ENCODE assay signal across 8 cellular contexts in genomic region chr1:160607051-160608032, GRCh38. TPM values are rescaled to one million over a fixed set of nuclear protein-coding genes. Genes with fewer than 3 reads are reported as not detected.
DNase-seq lines count a peak whose midpoint lies in the region; ATAC-seq, FAIRE-seq and TF ChIP-seq lines count a peak whose summit lies in the region.

No MANE protein-coding gene starts in this region.

- H3K27me3 Mint-ChIP-seq in activated CD8-positive, alpha-beta memory T cell treated with anti-CD3 and anti-CD28 coated beads, Interleukin-2, amount 10 ng/mL, durations not matched to agents 7 days and 5 days = no peaks in the 10 kb centered on the region
- H3K27me3 Mint-ChIP-seq in activated naive CD8-positive, alpha-beta T cell treated with anti-CD3 and anti-CD28 coated beads, Interleukin-2, amount 10 ng/mL, durations not matched to agents 7 days and 5 days = no peaks in the 10 kb centered on the region

- H3K27ac Mint-ChIP-seq in activated CD8-positive, alpha-beta memory T cell treated with anti-CD3 and anti-CD28 coated beads, Interleukin-2, amount 10 ng/mL, durations not matched to agents 7 days and 5 days = peak overlapping the region; percentile 85
- H3K27ac Mint-ChIP-seq in activated naive CD8-positive, alpha-beta T cell treated with anti-CD3 and anti-CD28 coated beads, Interleukin-2, amount 10 ng/mL, durations not matched to agents 7 days and 5 days = peak overlapping the region; percentile 84

- peaks cover 0 to 20% (median 0%) of the 10 kb centered on the region in 12 donors for H3K4me1 ChIP-seq in heart left ventricle

- no peak for TF ChIP-seq POLR2A in H54 (IDR thresholded peaks at IDR 0.05; ENCODE audit: low read depth, low read length)
- TF ChIP-seq POLR2A in heart left ventricle (IDR thresholded peaks at IDR 0.05) = no peak

- H3K9me3 ChIP-seq in heart left ventricle = peaks cover 0 to 21% (median 2%) of the 10 kb centered on the region in 12 donors

- CTCF ChIA-PET in activated CD8-positive, alpha-beta memory T cell treated with anti-CD3 and anti-CD28 coated beads, Interleukin-2, amount 10 ng/mL, durations not matched to agents 7 days and 5 days (lab: Charles Lee) = interaction anchor here (0.5 to 17.2 kb wide), 39 partner anchors 10 to 350 kb away, joined by 3 to 337 read pairs (median 3); partner anchors contain the start of gene CD84

- no peak overlapping the region for H3K27ac ChIP-seq in heart left ventricle

- 43 to 48% (median 46%) methylated on average over 4 of the region's 4 CpGs for WGBS in heart left ventricle, 4 donors

- POLR2A ChIA-PET in activated naive CD8-positive, alpha-beta T cell treated with anti-CD3 and anti-CD28 coated beads, Interleukin-2, amount 10 ng/mL, durations not matched to agents 7 days and 5 days (lab: Charles Lee) = interaction anchor here (0.8 to 1.8 kb wide), 6 partner anchors 32 to 179 kb away, joined by 3 to 6 read pairs (median 4); no protein-coding TSS in a partner anchor

- peaks cover 0 to 4% (median 0%) of the 10 kb centered on the region in 9 donors for H3K36me3 ChIP-seq in heart left ventricle

- FAIRE-seq in H54 (lab: Jason Lieb, UNC) = peak; percentile 85

- no peak overlapping the region for H3K4me3 Mint-ChIP-seq in activated CD8-positive, alpha-beta memory T cell treated with anti-CD3 and anti-CD28 coated beads, Interleukin-2, amount 10 ng/mL, durations not matched to agents 7 days and 5 days
- peak overlapping the region; percentile 32 for H3K4me3 Mint-ChIP-seq in activated naive CD8-positive, alpha-beta T cell treated with anti-CD3 and anti-CD28 coated beads, Interleukin-2, amount 10 ng/mL, durations not matched to agents 7 days and 5 days

- intact Hi-C loops in heart left ventricle (cut with DNase I) = loop anchor here (1.0 to 5.0 kb wide), 5 partner anchors 175 to 231 kb away; no protein-coding TSS in a partner anchor

- H3K4me3 ChIP-seq in heart left ventricle = no peak overlapping the region

- peak; percentile 83 for DNase-seq in activated CD8-positive, alpha-beta memory T cell treated with anti-CD3 and anti-CD28 coated beads, Interleukin-2, amount 10 ng/mL, durations not matched to agents 7 days and 5 days
- DNase-seq in activated CD8-positive, alpha-beta memory T cell treated with anti-CD3 and anti-CD28 coated beads, Interleukin-2, amount 50 U/mL, for 48 hours = no peak
- DNase-seq in H54 (ENCODE audit: insufficient read length, low spot score) = peak; percentile 45
- peak; percentile 66 for DNase-seq in LHCN-M2 (ENCODE audit: low read depth)
- peak; percentile 55 for DNase-seq in RPMI7951 (ENCODE audit: low read depth)
- no peak for DNase-seq in activated naive CD8-positive, alpha-beta T cell treated with anti-CD3 and anti-CD28 coated beads, Interleukin-2, amount 10 ng/mL, durations not matched to agents 7 days and 5 days
- peak in 1 of 5 donors; percentile 38 for DNase-seq in heart left ventricle
- DNase-seq in renal cortical epithelial cell (ENCODE audit: low read depth) = peak; percentile 78

- ATAC-seq in activated CD8-positive, alpha-beta memory T cell treated with anti-CD3 and anti-CD28 coated beads, Interleukin-2, amount 10 ng/mL, durations not matched to agents 7 days and 5 days = peak; percentile 98
- peak; percentile 97 for ATAC-seq in activated naive CD8-positive, alpha-beta T cell treated with anti-CD3 and anti-CD28 coated beads, Interleukin-2, amount 10 ng/mL, durations not matched to agents 7 days and 5 days (ENCODE audit: low read depth)
- peak; percentile 58 to 87 (median 78) for ATAC-seq in heart left ventricle

- peak; percentile 50 to 72 (median 62) for TF ChIP-seq CTCF in heart left ventricle (IDR thresholded peaks at IDR 0.05)

- H3K36me3 Mint-ChIP-seq in activated CD8-positive, alpha-beta memory T cell treated with anti-CD3 and anti-CD28 coated beads, Interleukin-2, amount 10 ng/mL, durations not matched to agents 7 days and 5 days = peaks cover 63% of the 10 kb centered on the region
- peaks cover 33% of the 10 kb centered on the region for H3K36me3 Mint-ChIP-seq in activated naive CD8-positive, alpha-beta T cell treated with anti-CD3 and anti-CD28 coated beads, Interleukin-2, amount 10 ng/mL, durations not matched to agents 7 days and 5 days

- H3K27me3 ChIP-seq in heart left ventricle = peaks cover 0 to 3% (median 0%) of the 10 kb centered on the region in 9 donors

- H3K4me1 Mint-ChIP-seq in activated CD8-positive, alpha-beta memory T cell treated with anti-CD3 and anti-CD28 coated beads, Interleukin-2, amount 10 ng/mL, durations not matched to agents 7 days and 5 days = peaks cover 57% of the 10 kb centered on the region
- H3K4me1 Mint-ChIP-seq in activated naive CD8-positive, alpha-beta T cell treated with anti-CD3 and anti-CD28 coated beads, Interleukin-2, amount 10 ng/mL, durations not matched to agents 7 days and 5 days = peaks cover 31% of the 10 kb centered on the region

- peaks cover 11% of the 10 kb centered on the region for H3K9me3 Mint-ChIP-seq in activated CD8-positive, alpha-beta memory T cell treated with anti-CD3 and anti-CD28 coated beads, Interleukin-2, amount 10 ng/mL, durations not matched to agents 7 days and 5 days (ENCODE audit: low read depth)
- peaks cover 16% of the 10 kb centered on the region for H3K9me3 Mint-ChIP-seq in activated naive CD8-positive, alpha-beta T cell treated with anti-CD3 and anti-CD28 coated beads, Interleukin-2, amount 10 ng/mL, durations not matched to agents 7 days and 5 days

RNA-seq across cellular contexts. Expression of gene CD84, which starts 28.0 kb away (rescaled TPM):
- total RNA-seq in activated CD8-positive, alpha-beta memory T cell treated with anti-CD3 and anti-CD28 coated beads, Interleukin-2, amount 10 ng/mL, durations not matched to agents 7 days and 5 days = 10 to 100 TPM; 29.9 to 34.6 TPM
- total RNA-seq in LHCN-M2 (2014; rRNA removed) (not detected in 2 replicates), heart left ventricle (10 to 100 TPM in 2 of 9 donors, 1 to 10 TPM in 6, under 1 TPM in 1; 0.90 to 36.2 (median 1.4) TPM), renal cortical epithelial cell (not detected in 2 replicates)
- polyA plus RNA-seq in LHCN-M2 (2012) = not detected
- total RNA-seq in RPMI7951 (2014; rRNA removed; shearing (Covaris generic)) = not detected in 2 replicates
- total RNA-seq in activated naive CD8-positive, alpha-beta T cell treated with anti-CD3 and anti-CD28 coated beads, Interleukin-2, amount 10 ng/mL, durations not matched to agents 7 days and 5 days = 10 to 100 TPM; 58.5 to 66.8 TPM
- polyA plus RNA-seq in heart left ventricle = under 1 TPM; 0.49 to 0.61 TPM

RNA-seq across cellular contexts. Expression of gene SLAMF1, which starts 39.5 kb away (rescaled TPM):
- 100 to 1,000 TPM in 1 of 2 experiments, 10 to 100 TPM in 1; 59.3 to 105 TPM for total RNA-seq in activated CD8-positive, alpha-beta memory T cell treated with anti-CD3 and anti-CD28 coated beads, Interleukin-2, amount 10 ng/mL, durations not matched to agents 7 days and 5 days
- total RNA-seq in LHCN-M2 (2014; rRNA removed) (0.38 TPM in 1 of 2 replicates, not detected in the other), heart left ventricle (1 to 10 TPM in 1 of 9 donors, under 1 TPM in 3, not detected in 5; 0.14 to 4.3 (median 0.60) TPM), renal cortical epithelial cell (not detected in 2 replicates)
- 0.09 TPM for polyA plus RNA-seq in LHCN-M2 (2012)
- total RNA-seq in RPMI7951 (2014; rRNA removed; shearing (Covaris generic)) = 0.12 TPM in 1 of 2 replicates, not detected in the other
- 10 to 100 TPM; 41.3 to 42.6 TPM for total RNA-seq in activated naive CD8-positive, alpha-beta T cell treated with anti-CD3 and anti-CD28 coated beads, Interleukin-2, amount 10 ng/mL, durations not matched to agents 7 days and 5 days
- under 1 TPM; 0.21 to 0.80 TPM for polyA plus RNA-seq in heart left ventricle

Comparison
In these comparisons a context has a peak if more than half of its experiments do, and no peak if none do; other contexts are left out.
1. DNase-seq: peak in activated CD8-positive, alpha-beta memory T cell treated with anti-CD3 and anti-CD28 coated beads, Interleukin-2, amount 10 ng/mL, durations not matched to agents 7 days and 5 days (single experiment), H54 (single experiment), LHCN-M2 (single experiment), RPMI7951 (single experiment) and renal cortical epithelial cell (single experiment); none in activated CD8-positive, alpha-beta memory T cell treated with anti-CD3 and anti-CD28 coated beads, Interleukin-2, amount 50 U/mL, for 48 hours (single experiment) and activated naive CD8-positive, alpha-beta T cell treated with anti-CD3 and anti-CD28 coated beads, Interleukin-2, amount 10 ng/mL, durations not matched to agents 7 days and 5 days (single experiment).
2. RNA of gene SLAMF1, which starts 39.5 kb away (total RNA-seq): 59.3 to 105 TPM in activated CD8-positive, alpha-beta memory T cell treated with anti-CD3 and anti-CD28 coated beads, Interleukin-2, amount 10 ng/mL, durations not matched to agents 7 days and 5 days and 41.3 to 42.6 TPM in activated naive CD8-positive, alpha-beta T cell treated with anti-CD3 and anti-CD28 coated beads, Interleukin-2, amount 10 ng/mL, durations not matched to agents 7 days and 5 days; 0.14 to 4.3 TPM in heart left ventricle, 0.12 TPM in RPMI7951, 0.38 TPM in LHCN-M2 and not detected in renal cortical epithelial cell; every median in the first group is over 4 times any median in the second.
3. Peak in every context shown above with its lines, with median percentiles within 50 percentile points of each other: ATAC-seq.